Comparison of ENCODE assay signal across 9 cellular contexts in the genomic region with DNA sequence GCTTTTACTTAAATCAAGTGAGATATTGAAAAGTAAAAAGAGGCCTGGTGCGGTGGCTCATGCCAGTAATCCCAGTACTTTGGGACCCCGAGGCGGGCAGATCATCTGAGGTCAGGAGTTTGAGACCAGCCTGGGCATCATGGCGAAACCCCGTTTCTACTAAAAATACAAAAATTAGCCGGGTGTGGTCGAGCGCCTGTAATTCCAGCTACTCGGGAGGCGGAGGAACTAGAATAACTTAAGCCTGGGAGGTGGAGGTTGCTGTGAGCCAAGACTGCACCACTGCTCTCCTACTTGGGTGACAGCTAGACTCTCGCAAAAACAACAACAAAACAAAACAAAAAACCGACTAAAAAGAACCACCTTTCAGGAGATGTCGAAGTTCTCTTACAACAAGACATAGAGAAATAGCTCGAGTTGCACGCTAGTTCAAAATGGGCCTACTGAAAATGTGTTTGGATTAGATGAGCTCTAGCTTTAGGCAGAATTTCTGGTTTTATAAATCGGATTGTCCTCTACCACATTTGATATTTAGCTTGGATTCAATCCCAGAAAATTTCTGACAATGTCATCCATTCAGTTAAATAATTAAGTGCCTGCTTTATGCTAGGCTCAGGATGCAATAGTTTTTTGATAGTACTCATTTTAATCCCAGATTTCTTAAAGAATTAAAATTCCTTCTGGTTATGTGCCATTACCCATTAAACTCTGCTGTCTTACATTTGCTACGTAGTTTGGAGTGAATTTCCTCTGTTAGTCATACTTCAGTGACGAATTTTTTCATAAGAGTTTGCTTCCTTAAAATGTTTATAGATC. TPM values are rescaled to one million over a fixed set of nuclear protein-coding genes. Genes with fewer than 3 reads are reported as not detected.
A peak's percentile ranks its signal among the peaks of the same experiment; 100 is the strongest.
DNase-seq lines count a peak whose midpoint lies in the region; ATAC-seq, FAIRE-seq and TF ChIP-seq lines count a peak whose summit lies in the region.
"Had no signal": no experiment of that assay in that cellular context is flagged by ENCODE, and none has a peak within 500 bp of the region (broad histone marks: within the 10 kb centered on the region; RNA-seq: fewer than 3 reads in every experiment).

No MANE protein-coding gene starts in this region.

- H3K27me3 ChIP-seq in right atrium auricular region (no peaks in the 10 kb centered on the region), heart right ventricle (no peaks in the 10 kb centered on the region), upper lobe of right lung (no peaks in the 10 kb centered on the region)

- peaks cover 0 to 19% of the 10 kb centered on the region in 2 donors for H3K4me1 ChIP-seq in right atrium auricular region
- peaks cover 0 to 33% (median 19%) of the 10 kb centered on the region in 9 donors for H3K4me1 ChIP-seq in heart right ventricle
- H3K4me1 ChIP-seq in kidney (ENCODE audit: control insufficient read depth in 1 of 2, insufficient read depth in 1 of 2, low read depth in 1 of 2, low read length in 2 of 2) = peaks cover 0 to 12% of the 10 kb centered on the region in 2 donors
- H3K4me1 ChIP-seq in upper lobe of right lung = peaks cover 15% of the 10 kb centered on the region

- TF ChIP-seq CTCF in right atrium auricular region (IDR thresholded peaks at IDR 0.05) = no peak
- no peak for TF ChIP-seq CTCF in heart right ventricle (IDR thresholded peaks at IDR 0.05)
- TF ChIP-seq CTCF in astrocyte of the cerebellum (IDR thresholded peaks at IDR 0.05; ENCODE audit: low read depth, low read length, missing control alignments) = no peak
- TF ChIP-seq CTCF in kidney (IDR thresholded peaks at IDR 0.05; ENCODE audit: borderline replicate concordance, extremely low read depth, insufficient read depth) = no peak
- no peak for TF ChIP-seq CTCF in upper lobe of right lung (IDR thresholded peaks at IDR 0.05)

- no peak for ATAC-seq in heart right ventricle
- no peak for ATAC-seq in upper lobe of right lung
- ATAC-seq in HG03520 (IDR thresholded peaks at IDR 0.05; ENCODE audit: unreplicated experiment) = no peak

- intact Hi-C loops in heart right ventricle (cut with DNase I) (no loop called here), kidney (cut with DNase I) (no loop called here), upper lobe of right lung (cut with DNase I) (no loop called here)

- H3K9me3 ChIP-seq in right atrium auricular region = no peaks in the 10 kb centered on the region
- H3K9me3 ChIP-seq in heart right ventricle = no peaks in the 10 kb centered on the region
- H3K9me3 ChIP-seq in kidney (ENCODE audit: control insufficient read depth in 1 of 2, low read length in 2 of 2) = no peaks in the 10 kb centered on the region
- no peaks in the 10 kb centered on the region for H3K9me3 ChIP-seq in upper lobe of right lung

- 78 to 82% methylated on average over 18 of the region's 18 CpGs for whole genome bisulfite sequencing in heart right ventricle, 2 donors

- H3K9me3 Mint-ChIP-seq in T-helper 2 cell treated with Interferon-gamma antibody and Interleukin-4, amounts not matched to agents 5 μg/mL and 100 μg/mL, for 36 hours = no peaks in the 10 kb centered on the region

- H3K9ac ChIP-seq in kidney (ENCODE audit: low read length in 2 of 2) = no peak overlapping the region

- H3K4me3 ChIP-seq in right atrium auricular region = no peak overlapping the region
- H3K4me3 ChIP-seq in heart right ventricle = no peak overlapping the region
- no peak overlapping the region for H3K4me3 ChIP-seq in astrocyte of the cerebellum (ENCODE audit: low read depth, low read length)
- no peak overlapping the region for H3K4me3 ChIP-seq in kidney (ENCODE audit: low read length in 2 of 2)
- no peak overlapping the region for H3K4me3 ChIP-seq in upper lobe of right lung

- no peaks in the 10 kb centered on the region for H3K27me3 Mint-ChIP-seq in T-helper 2 cell treated with Interferon-gamma antibody and Interleukin-4, amounts not matched to agents 5 μg/mL and 100 μg/mL, for 36 hours (ENCODE audit: low read depth)

- H3K36me3 ChIP-seq in right atrium auricular region (no peaks in the 10 kb centered on the region), heart right ventricle (no peaks in the 10 kb centered on the region), kidney (ENCODE audit: control insufficient read depth in 1 of 2, insufficient read depth in 2 of 2, low read length in 2 of 2) (no peaks in the 10 kb centered on the region), upper lobe of right lung (no peaks in the 10 kb centered on the region)

- no peak overlapping the region for H3K4me3 Mint-ChIP-seq in T-helper 2 cell treated with Interferon-gamma antibody and Interleukin-4, amounts not matched to agents 5 μg/mL and 100 μg/mL, for 36 hours

- in situ Hi-C loops in astrocyte of the cerebellum (cut with HindIII; ENCODE audit: low sequenced_read_pairs) = no loop called here

- H3K36me3 Mint-ChIP-seq in T-helper 2 cell treated with Interferon-gamma antibody and Interleukin-4, amounts not matched to agents 5 μg/mL and 100 μg/mL, for 36 hours (ENCODE audit: low read depth) = peaks cover 15% of the 10 kb centered on the region

- H3K4me1 Mint-ChIP-seq in T-helper 2 cell treated with Interferon-gamma antibody and Interleukin-4, amounts not matched to agents 5 μg/mL and 100 μg/mL, for 36 hours (ENCODE audit: low read depth) = peaks cover 13% of the 10 kb centered on the region

- no peak overlapping the region for H3K27ac Mint-ChIP-seq in T-helper 2 cell treated with Interferon-gamma antibody and Interleukin-4, amounts not matched to agents 5 μg/mL and 100 μg/mL, for 36 hours

- H3K27ac ChIP-seq in right atrium auricular region (peak overlapping the region; percentile 35 to 53), heart right ventricle (peak overlapping the region in 3 of 10 donors; percentile 5 to 24 (median 14)), kidney (ENCODE audit: low read depth in 2 of 2, low read length in 2 of 2) (peak overlapping the region; percentile 49 to 56), upper lobe of right lung (peak overlapping the region; percentile 0)

- no peak for FAIRE-seq in kidney (lab: Jason Lieb, UNC)

- DNase-seq in right atrium auricular region (ENCODE audit: low spot score) (no peak), heart right ventricle (no peak), astrocyte of the cerebellum (ENCODE audit: low read depth) (peak; percentile 29), kidney (no peak), upper lobe of right lung (no peak), nucleus accumbens (lab: John Stamatoyannopoulos, UW) (no peak)
- no peak for DNase-seq in T-helper 2 cell treated with Interferon-gamma antibody and Interleukin-4, amounts not matched to agents 5 μg/mL and 100 μg/mL, for 36 hours (ENCODE audit: low spot score)
- DNase-seq: DMS 273 treated with DMSO at 0.1 percent for 48 hours had no signal

RNA-seq across cellular contexts. Expression of gene GPCPD1, which starts 1.9 kb away (rescaled TPM):
- total RNA-seq in right atrium auricular region = 10 to 100 TPM; 11.0 to 13.8 TPM
- 10 to 100 TPM; 11.7 to 35.3 (median 24.5) TPM for total RNA-seq in heart right ventricle
- polyA plus RNA-seq in heart right ventricle = 1 to 10 TPM; 4.5 to 8.6 TPM
- 53.4 TPM for total RNA-seq in kidney
- 8.4 TPM for polyA plus RNA-seq in kidney (ENCODE audit: insufficient read depth, low read depth, low replicate concordance)
- total RNA-seq in upper lobe of right lung = 104 TPM
